1 cellular context compared by ENCODE assay signal in genomic region chr5:177538876-177539275, GRCh38.
TF ChIP-seq lines count a peak whose summit lies in the region.

No MANE protein-coding gene starts in this region.

TF ChIP-seq in A549, 52 proteins besides CTCF, POLR2A, EP300 and RAD21:
- no peak for TF ChIP-seq ZC3H11A (IDR thresholded peaks at IDR 0.05)
- no peak for TF ChIP-seq HOXA7 (CRISPR knock-in tag; IDR thresholded peaks at IDR 0.05)
- TF ChIP-seq POLR2AphosphoS2 (conservative IDR thresholded peaks at IDR 0.05; ENCODE audit: low read length): no peak
- no peak for TF ChIP-seq CEBPB (IDR thresholded peaks at IDR 0.05)
- no peak for TF ChIP-seq JUNB (IDR thresholded peaks at IDR 0.05)
- TF ChIP-seq ZSCAN20 (CRISPR knock-in tag; IDR thresholded peaks at IDR 0.05): no peak
- no peak for TF ChIP-seq JUN (IDR thresholded peaks at IDR 0.05)
- no peak for TF ChIP-seq CBX2 (IDR thresholded peaks at IDR 0.05; ENCODE audit: borderline replicate concordance, low read depth)
- TF ChIP-seq RARB (CRISPR knock-in tag; IDR thresholded peaks at IDR 0.05): no peak
- TF ChIP-seq, protein P1, sequence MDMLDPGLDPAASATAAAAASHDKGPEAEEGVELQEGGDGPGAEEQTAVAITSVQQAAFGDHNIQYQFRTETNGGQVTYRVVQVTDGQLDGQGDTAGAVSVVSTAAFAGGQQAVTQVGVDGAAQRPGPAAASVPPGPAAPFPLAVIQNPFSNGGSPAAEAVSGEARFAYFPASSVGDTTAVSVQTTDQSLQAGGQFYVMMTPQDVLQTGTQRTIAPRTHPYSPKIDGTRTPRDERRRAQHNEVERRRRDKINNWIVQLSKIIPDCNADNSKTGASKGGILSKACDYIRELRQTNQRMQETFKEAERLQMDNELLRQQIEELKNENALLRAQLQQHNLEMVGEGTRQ (IDR thresholded peaks at IDR 0.05): no peak
- TF ChIP-seq HDAC2 (IDR thresholded peaks at IDR 0.05): no peak
- TF ChIP-seq HEYL (CRISPR knock-in tag; IDR thresholded peaks at IDR 0.05): no peak
- TF ChIP-seq KDM5A (IDR thresholded peaks at IDR 0.05): no peak
- no peak for TF ChIP-seq RCOR1 (IDR thresholded peaks at IDR 0.05; ENCODE audit: low read depth, low read length)
- TF ChIP-seq CHD2 (IDR thresholded peaks at IDR 0.05; ENCODE audit: low read length, partially characterized antibody): no peak
- no peak for TF ChIP-seq PHF8 (IDR thresholded peaks at IDR 0.05; ENCODE audit: borderline replicate concordance, low read depth)
- TF ChIP-seq NFE2L2 (conservative IDR thresholded peaks at IDR 0.05; ENCODE audit: low read length): no peak
- no peak for TF ChIP-seq MAFK (IDR thresholded peaks at IDR 0.05; ENCODE audit: partially characterized antibody)
- TF ChIP-seq RFX5 (IDR thresholded peaks at IDR 0.05): no peak
- TF ChIP-seq GATA3 (IDR thresholded peaks at IDR 0.05; ENCODE audit: borderline replicate concordance): no peak
TF ChIP-seq in A549: peak in this region for 0.
